In the genomic region with DNA sequence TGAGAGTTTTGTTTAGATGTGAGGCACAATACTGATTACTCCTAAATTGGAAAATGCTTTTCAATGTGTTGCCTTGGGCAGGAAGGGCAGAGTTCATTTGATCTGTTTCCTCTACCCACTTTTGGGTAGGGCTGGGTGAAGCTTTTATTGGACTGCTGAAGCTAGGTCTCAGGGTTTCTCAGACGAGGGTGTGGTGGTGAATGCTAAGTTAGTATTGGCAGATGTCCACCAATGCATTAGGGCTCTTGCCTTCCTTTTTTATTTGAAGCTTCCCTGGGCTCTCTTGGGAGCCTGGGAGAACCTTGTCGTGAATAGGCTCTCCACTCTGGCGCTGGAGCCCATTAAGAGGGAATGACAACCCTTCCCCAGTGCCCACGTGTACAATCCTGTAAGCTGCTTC, we compare ENCODE assay signal across 10 cellular contexts. TPM values are rescaled to one million over a fixed set of nuclear protein-coding genes. Genes with fewer than 3 reads are reported as not detected.
DNase-seq lines count a peak whose midpoint lies in the region; ATAC-seq and TF ChIP-seq lines count a peak whose summit lies in the region.
"Had no signal": no experiment of that assay in that cellular context is flagged by ENCODE, and none has a peak within 500 bp of the region (broad histone marks: within the 10 kb centered on the region; RNA-seq: fewer than 3 reads in every experiment).

No MANE protein-coding gene starts in this region.

- peaks cover 60% of the 10 kb centered on the region for H3K36me3 Mint-ChIP-seq in osteocyte (ENCODE audit: unreplicated experiment)
- H3K36me3 Mint-ChIP-seq in neural progenitor cell = peaks cover 40% of the 10 kb centered on the region
- peaks cover 32 to 53% of the 10 kb centered on the region in 2 donors for H3K36me3 Mint-ChIP-seq in stimulated activated naive B cell treated with anti-CD40 and anti-IgM and Interleukin-4, amounts not matched to agents 10 μg/mL and 1 μg/mL and 100 μg/mL, for 72 hours

- H3K4me3 Mint-ChIP-seq in osteocyte (ENCODE audit: unreplicated experiment) = no peak overlapping the region
- H3K4me3 Mint-ChIP-seq in neural progenitor cell = no peak overlapping the region
- no peak overlapping the region for H3K4me3 Mint-ChIP-seq in stimulated activated naive B cell treated with anti-CD40 and anti-IgM and Interleukin-4, amounts not matched to agents 10 μg/mL and 1 μg/mL and 100 μg/mL, for 72 hours
- H3K4me3 Mint-ChIP-seq: natural killer cell treated with Interleukin-12 subunit alpha and Interleukin-12 subunit beta and Interleukin-15 and Interleukin-18, amount 100 ng/mL, for 72 hours had no signal

- H3K36me3 ChIP-seq in fibroblast of lung (ENCODE audit: control insufficient read depth, insufficient read depth, low read length) (peaks cover 32% of the 10 kb centered on the region), neural progenitor cell (peaks cover 12% of the 10 kb centered on the region), H7 (replicated peaks; ENCODE audit: control insufficient read depth, insufficient read depth, low read length) (peaks cover 41% of the 10 kb centered on the region)

- peaks cover 6% of the 10 kb centered on the region for H3F3A ChIP-seq in neural progenitor cell (ENCODE audit: low read depth)

- H3K4me2 ChIP-seq in fibroblast of lung (ENCODE audit: extremely low read depth, insufficient read depth, low read length) (no peak overlapping the region), neural progenitor cell (no peak overlapping the region)

- H3K4me3 ChIP-seq in fibroblast of lung (replicated peaks in 1 of 4; ENCODE audit: control extremely low read depth in 1 of 4, insufficient read depth in 1 of 4, low read depth in 3 of 4, low read length in 4 of 4) (no peak overlapping the region), neural progenitor cell (no peak overlapping the region), H7 (ENCODE audit: insufficient read depth, low read depth, low read length) (no peak overlapping the region)

- TF ChIP-seq CTCF in fibroblast of lung (conservative IDR thresholded peaks at IDR 0.05 in 1 of 2, IDR thresholded peaks at IDR 0.05 in 1 of 2; ENCODE audit: low read depth in 1 of 2, low read length in 2 of 2) = no peak
- no peak for TF ChIP-seq CTCF in osteocyte (IDR thresholded peaks at IDR 0.05)
- TF ChIP-seq CTCF in neural progenitor cell (IDR thresholded peaks at IDR 0.05) = no peak

- H3K27ac Mint-ChIP-seq in osteocyte (ENCODE audit: unreplicated experiment) (peak overlapping the region; percentile 69), neural progenitor cell (no peak overlapping the region)
- no peak overlapping the region for H3K27ac Mint-ChIP-seq in stimulated activated naive B cell treated with anti-CD40 and anti-IgM and Interleukin-4, amounts not matched to agents 10 μg/mL and 1 μg/mL and 100 μg/mL, for 72 hours
- H3K27ac Mint-ChIP-seq: natural killer cell treated with Interleukin-12 subunit alpha and Interleukin-12 subunit beta and Interleukin-15 and Interleukin-18, amount 100 ng/mL, for 72 hours had no signal

- H3K9me3 Mint-ChIP-seq in osteocyte (ENCODE audit: unreplicated experiment) (no peaks in the 10 kb centered on the region), neural progenitor cell (no peaks in the 10 kb centered on the region)
- H3K9me3 Mint-ChIP-seq in stimulated activated naive B cell treated with anti-CD40 and anti-IgM and Interleukin-4, amounts not matched to agents 10 μg/mL and 1 μg/mL and 100 μg/mL, for 72 hours = no peaks in the 10 kb centered on the region
- H3K9me3 Mint-ChIP-seq: natural killer cell treated with Interleukin-12 subunit alpha and Interleukin-12 subunit beta and Interleukin-15 and Interleukin-18, amount 100 ng/mL, for 72 hours had no signal

- H3K9ac ChIP-seq in fibroblast of lung (ENCODE audit: insufficient read depth, low read length) (no peak overlapping the region), neural progenitor cell (no peak overlapping the region)

- no peak overlapping the region for H2AFZ ChIP-seq in fibroblast of lung (ENCODE audit: low read length)
- no peak overlapping the region for H2AFZ ChIP-seq in neural progenitor cell (replicated peaks)

- H3K4me1 ChIP-seq in fibroblast of lung (ENCODE audit: control insufficient read depth, extremely low read depth, insufficient read depth, low read length) (no peaks in the 10 kb centered on the region), neural progenitor cell (no peaks in the 10 kb centered on the region)

- H3K9me3 ChIP-seq in fibroblast of lung (ENCODE audit: control insufficient read depth, insufficient read depth, low read depth, low read length) (no peaks in the 10 kb centered on the region), neural progenitor cell (ENCODE audit: low read depth) (no peaks in the 10 kb centered on the region)

- H3K27me3 ChIP-seq in fibroblast of lung (ENCODE audit: control insufficient read depth, insufficient read depth, low read length) (no peaks in the 10 kb centered on the region), neural progenitor cell (no peaks in the 10 kb centered on the region), H7 (ENCODE audit: control insufficient read depth, insufficient read depth, low read length) (no peaks in the 10 kb centered on the region)

- peaks cover 21% of the 10 kb centered on the region for H3K79me2 ChIP-seq in fibroblast of lung (ENCODE audit: control insufficient read depth, insufficient read depth, low read length)
- H3K79me2 ChIP-seq in neural progenitor cell (ENCODE audit: low read depth) = no peaks in the 10 kb centered on the region

- no peak for ATAC-seq in stimulated activated naive B cell treated with anti-CD40 and anti-IgM and Interleukin-4, amounts not matched to agents 10 μg/mL and 1 μg/mL and 100 μg/mL, for 72 hours (replicated peaks)
- ATAC-seq: natural killer cell treated with Interleukin-12 subunit alpha and Interleukin-12 subunit beta and Interleukin-15 and Interleukin-18, amount 100 ng/mL, for 72 hours had no signal

- H3K4me1 Mint-ChIP-seq in osteocyte (ENCODE audit: unreplicated experiment) (peaks cover 16% of the 10 kb centered on the region), neural progenitor cell (no peaks in the 10 kb centered on the region)
- H3K4me1 Mint-ChIP-seq in stimulated activated naive B cell treated with anti-CD40 and anti-IgM and Interleukin-4, amounts not matched to agents 10 μg/mL and 1 μg/mL and 100 μg/mL, for 72 hours = no peaks in the 10 kb centered on the region

- H3K27ac ChIP-seq in fibroblast of lung (ENCODE audit: insufficient read depth, low read length) (no peak overlapping the region), neural progenitor cell (no peak overlapping the region)

- no peaks in the 10 kb centered on the region for H3K27me3 Mint-ChIP-seq in osteocyte (ENCODE audit: unreplicated experiment)
- no peaks in the 10 kb centered on the region for H3K27me3 Mint-ChIP-seq in neural progenitor cell (ENCODE audit: insufficient read depth, low read depth)
- H3K27me3 Mint-ChIP-seq in stimulated activated naive B cell treated with anti-CD40 and anti-IgM and Interleukin-4, amounts not matched to agents 10 μg/mL and 1 μg/mL and 100 μg/mL, for 72 hours = no peaks in the 10 kb centered on the region
- H3K27me3 Mint-ChIP-seq: natural killer cell treated with Interleukin-12 subunit alpha and Interleukin-12 subunit beta and Interleukin-15 and Interleukin-18, amount 100 ng/mL, for 72 hours had no signal

- peak; percentile 53 for DNase-seq in DMS153 (lab: John Stamatoyannopoulos, UW)
- peak; percentile 63 for DNase-seq in NCI-H128 (lab: John Stamatoyannopoulos, UW; ENCODE audit: unreplicated experiment)
- peak; percentile 52 to 60 for DNase-seq in fibroblast of lung (ENCODE audit: low read depth in 2 of 2)
- no peak for DNase-seq in osteocyte (ENCODE audit: extremely low spot score, unreplicated experiment)
- DNase-seq in neural progenitor cell (ENCODE audit: low spot score) = no peak
- no peak for DNase-seq in MV-4-11 (lab: John Stamatoyannopoulos, UW)
- DNase-seq in stimulated activated naive B cell treated with anti-CD40 and anti-IgM and Interleukin-4, amounts not matched to agents 10 μg/mL and 1 μg/mL and 100 μg/mL, for 72 hours = no peak
- no peak for DNase-seq in H7
- DNase-seq: stimulated activated CD4-positive, alpha-beta T cell treated with anti-CD3 and anti-CD28 coated beads, Interleukin-2, amount 100 ng/mL, for 24 hours had no signal

- H4K20me1 ChIP-seq in fibroblast of lung (ENCODE audit: control insufficient read depth, extremely low read depth, insufficient read depth, low read length) (no peaks in the 10 kb centered on the region), neural progenitor cell (ENCODE audit: low read depth) (no peaks in the 10 kb centered on the region)

RNA-seq across cellular contexts. Expression of a gene that starts 23.1 kb away (rescaled TPM):
- total RNA-seq in fibroblast of lung = 229 and 518 TPM in 2 replicates
- polyA plus RNA-seq in fibroblast of lung = 189 and 207 TPM in 2 replicates
- 290 and 299 TPM in 2 replicates for polyA plus RNA-seq in fibroblast of lung (2012)
- 1,388 and 1,572 TPM in 2 replicates for polyA minus RNA-seq in fibroblast of lung (ENCODE audit: low replicate concordance)
- 355 and 365 TPM in 2 replicates for total RNA-seq in osteocyte
- 112 and 141 TPM in 2 replicates for total RNA-seq in neural progenitor cell (ENCODE audit: low replicate concordance)
- 124 and 132 TPM in 2 replicates for total RNA-seq in H7 (2014; rRNA removed; shearing (Covaris generic))

Comparison
In these comparisons a context has a peak if more than half of its experiments do, and no peak if none do; other contexts are left out.
1. DNase-seq: peak in DMS153 (single experiment), NCI-H128 (single experiment) and fibroblast of lung (2 of 2); none in osteocyte (single experiment), neural progenitor cell (single experiment), MV-4-11 (single experiment), stimulated activated naive B cell treated with anti-CD40 and anti-IgM and Interleukin-4, amounts not matched to agents 10 μg/mL and 1 μg/mL and 100 μg/mL, for 72 hours (single experiment) and H7 (single experiment).